Comparison of ENCODE assay signal across 8 cellular contexts in the genomic region with DNA sequence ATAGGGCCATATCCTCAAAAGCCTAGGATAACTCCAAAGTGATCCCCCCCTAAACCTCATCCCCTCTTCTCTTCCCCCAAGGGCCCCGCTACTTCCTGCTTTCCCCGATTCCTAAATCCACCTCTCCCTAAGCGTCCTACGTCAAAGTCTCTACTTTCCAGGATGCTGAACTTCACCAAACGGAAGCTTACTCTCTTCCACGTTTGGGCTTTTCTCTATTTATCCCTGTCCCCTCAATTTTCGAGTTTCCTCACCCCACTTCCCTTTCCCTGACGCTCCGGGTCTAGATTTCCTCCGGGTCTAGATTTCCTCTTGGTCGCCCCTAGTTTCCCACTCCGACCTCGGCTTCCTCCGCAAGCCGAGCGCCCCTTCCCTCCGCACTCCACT. TPM values are rescaled to one million over a fixed set of nuclear protein-coding genes. Genes with fewer than 3 reads are reported as not detected.
DNase-seq lines count a peak whose midpoint lies in the region; ATAC-seq and TF ChIP-seq lines count a peak whose summit lies in the region.

No MANE protein-coding gene starts in this region.

- no peaks in the 10 kb centered on the region for H3K36me3 ChIP-seq in CD8-positive, alpha-beta T cell (ENCODE audit: insufficient read depth, low read length)
- H3K36me3 ChIP-seq in KMS-11 (ENCODE audit: insufficient read depth) (no peaks in the 10 kb centered on the region), iPS-20b (ENCODE audit: insufficient read depth, low read depth, low read length) (peaks cover 13% of the 10 kb centered on the region; the same call in 1 of the 2 replicates)

- peak overlapping the region; percentile 86 for H2AFZ ChIP-seq in KMS-11 (ENCODE audit: low read depth)

- peak overlapping the region; percentile 98 for H3K27ac Mint-ChIP-seq in CD8-positive, alpha-beta T cell
- H3K27ac Mint-ChIP-seq in stimulated activated naive B cell treated with anti-CD40 and anti-IgM and Interleukin-4, amounts not matched to agents 10 μg/mL and 1 μg/mL and 100 μg/mL, for 72 hours = peak overlapping the region; percentile 98

- TF ChIP-seq CTCF in CD8-positive, alpha-beta T cell (IDR thresholded peaks at IDR 0.05) = no peak
- 0 out of 2 replicates have a peak, but pooled peaks have one; percentile 8 for TF ChIP-seq CTCF in KMS-11 (conservative IDR thresholded peaks at IDR 0.05; ENCODE audit: low read depth, low read length)

- H3K9me3 ChIP-seq in CD8-positive, alpha-beta T cell (ENCODE audit: low read length) = no peaks in the 10 kb centered on the region
- no peaks in the 10 kb centered on the region for H3K9me3 ChIP-seq in iPS-20b (ENCODE audit: insufficient read depth, low read depth, low read length)

- peak overlapping the region; percentile 96 for H3K4me3 Mint-ChIP-seq in CD8-positive, alpha-beta T cell
- H3K4me3 Mint-ChIP-seq in stimulated activated naive B cell treated with anti-CD40 and anti-IgM and Interleukin-4, amounts not matched to agents 10 μg/mL and 1 μg/mL and 100 μg/mL, for 72 hours = peak overlapping the region; percentile 95 to 99

- H3K4me2 ChIP-seq in KMS-11 = peak overlapping the region; percentile 92

- no peak for DNase-seq in CD8-positive, alpha-beta T cell
- DNase-seq in stimulated activated naive B cell treated with anti-CD40 and anti-IgM and Interleukin-4, amounts not matched to agents 10 μg/mL and 1 μg/mL and 100 μg/mL, for 72 hours = no peak
- DNase-seq in H4 (ENCODE audit: low spot score) = no peak
- DNase-seq in posterior cingulate gyrus = no peak

- CTCF ChIA-PET in CD8-positive, alpha-beta T cell (lab: Charles Lee) = interaction anchor here (0.6 kb wide), 1 partner anchor 23 kb away, joined by 3 read pairs; no protein-coding TSS in a partner anchor

- ATAC-seq in CD8-positive, alpha-beta T cell = no peak
- ATAC-seq in stimulated activated naive B cell treated with anti-CD40 and anti-IgM and Interleukin-4, amounts not matched to agents 10 μg/mL and 1 μg/mL and 100 μg/mL, for 72 hours (replicated peaks) = no peak
- ATAC-seq in GM21515 (IDR thresholded peaks at IDR 0.05; ENCODE audit: unreplicated experiment) = no peak

- peaks cover 16% of the 10 kb centered on the region for H3K36me3 Mint-ChIP-seq in CD8-positive, alpha-beta T cell
- H3K36me3 Mint-ChIP-seq in stimulated activated naive B cell treated with anti-CD40 and anti-IgM and Interleukin-4, amounts not matched to agents 10 μg/mL and 1 μg/mL and 100 μg/mL, for 72 hours = peaks cover 28 to 38% of the 10 kb centered on the region in 2 donors

- H3K27me3 Mint-ChIP-seq in CD8-positive, alpha-beta T cell (ENCODE audit: low read depth) = no peaks in the 10 kb centered on the region
- no peaks in the 10 kb centered on the region for H3K27me3 Mint-ChIP-seq in stimulated activated naive B cell treated with anti-CD40 and anti-IgM and Interleukin-4, amounts not matched to agents 10 μg/mL and 1 μg/mL and 100 μg/mL, for 72 hours

- H3K27me3 ChIP-seq in CD8-positive, alpha-beta T cell (ENCODE audit: insufficient read depth, low read length) = no peaks in the 10 kb centered on the region
- H3K27me3 ChIP-seq in KMS-11 (ENCODE audit: insufficient read depth, low read depth) (no peaks in the 10 kb centered on the region), iPS-20b (ENCODE audit: insufficient read depth, low read length) (no peaks in the 10 kb centered on the region)

- peak overlapping the region; percentile 98 for H3K9ac ChIP-seq in KMS-11
- H3K9ac ChIP-seq in iPS-20b (ENCODE audit: low read depth, low read length) = peak overlapping the region; percentile 92

- peak overlapping the region; percentile 80 for H3K27ac ChIP-seq in CD8-positive, alpha-beta T cell (ENCODE audit: low read depth, low read length)
- peak overlapping the region; percentile 83 for H3K27ac ChIP-seq in KMS-11
- H3K27ac ChIP-seq in angular gyrus (ENCODE audit: low read depth, low read length) = peak overlapping the region; percentile 79
- H3K27ac ChIP-seq in iPS-20b (ENCODE audit: low read length) = peak overlapping the region; percentile 82

- POLR2A ChIA-PET in CD8-positive, alpha-beta T cell (lab: Charles Lee) = interaction anchor here (0.7 to 1.5 kb wide), 4 partner anchors 15 to 573 kb away, joined by 3 to 5 read pairs (median 3); a partner anchor contains a TSS

- peaks cover 19% of the 10 kb centered on the region for H3K79me2 ChIP-seq in KMS-11 (ENCODE audit: insufficient read depth, low read depth)

- intact Hi-C loops in CD8-positive, alpha-beta T cell (cut with DNase I, micrococcal nuclease) = loop anchor here (1.0 to 10.0 kb wide), 5 partner anchors 39 to 1950 kb away; a partner anchor contains a TSS
- intact Hi-C loops in posterior cingulate gyrus (cut with DNase I) = loop anchor here (5.0 kb wide), 1 partner anchor 38 kb away; a partner anchor contains a TSS

- H3K4me3 ChIP-seq in CD8-positive, alpha-beta T cell (ENCODE audit: low read depth, low read length) = peak overlapping the region; percentile 57
- peak overlapping the region; percentile 94 for H3K4me3 ChIP-seq in KMS-11 (IDR thresholded peaks at IDR 0.05; ENCODE audit: insufficient read depth, low read depth, low read length)
- H3K4me3 ChIP-seq in iPS-20b (ENCODE audit: low read length) = peak overlapping the region; percentile 88

- H3K4me1 Mint-ChIP-seq in CD8-positive, alpha-beta T cell (ENCODE audit: low read depth) = peaks cover 55% of the 10 kb centered on the region
- H3K4me1 Mint-ChIP-seq in stimulated activated naive B cell treated with anti-CD40 and anti-IgM and Interleukin-4, amounts not matched to agents 10 μg/mL and 1 μg/mL and 100 μg/mL, for 72 hours = peaks cover 34 to 60% of the 10 kb centered on the region in 2 donors

- H3K9me3 Mint-ChIP-seq in CD8-positive, alpha-beta T cell = no peaks in the 10 kb centered on the region
- no peaks in the 10 kb centered on the region for H3K9me3 Mint-ChIP-seq in stimulated activated naive B cell treated with anti-CD40 and anti-IgM and Interleukin-4, amounts not matched to agents 10 μg/mL and 1 μg/mL and 100 μg/mL, for 72 hours

- H3K4me1 ChIP-seq in CD8-positive, alpha-beta T cell (ENCODE audit: insufficient read depth, low read length) = peaks cover 23% of the 10 kb centered on the region
- H3K4me1 ChIP-seq in KMS-11 (ENCODE audit: low read depth, poor library complexity, severe bottlenecking) (peaks cover 18% of the 10 kb centered on the region), iPS-20b (ENCODE audit: insufficient read depth, low read length) (peaks cover 8% of the 10 kb centered on the region; the same call in 1 of the 2 replicates)

- no peaks in the 10 kb centered on the region for H4K20me1 ChIP-seq in KMS-11 (ENCODE audit: insufficient read depth)

RNA-seq across cellular contexts. Expression of a gene that starts 0.5 kb away (rescaled TPM):
- total RNA-seq in CD8-positive, alpha-beta T cell = 1 to 10 TPM; 3.1 to 3.6 TPM
- total RNA-seq in H4 (2014; rRNA removed; shearing (Covaris generic)) = 28.3 and 35.3 TPM in 2 replicates

RNA-seq across cellular contexts. Expression of a gene that starts 12.6 kb away (rescaled TPM):
- not detected for total RNA-seq in CD8-positive, alpha-beta T cell
- not detected in 2 replicates for total RNA-seq in H4 (2014; rRNA removed; shearing (Covaris generic))

RNA-seq across cellular contexts. Expression of a gene that starts 38.7 kb away (rescaled TPM):
- 1 to 10 TPM; 4.4 to 9.1 TPM for total RNA-seq in CD8-positive, alpha-beta T cell
- not detected in 2 replicates for total RNA-seq in H4 (2014; rRNA removed; shearing (Covaris generic))
